In the genomic region with DNA sequence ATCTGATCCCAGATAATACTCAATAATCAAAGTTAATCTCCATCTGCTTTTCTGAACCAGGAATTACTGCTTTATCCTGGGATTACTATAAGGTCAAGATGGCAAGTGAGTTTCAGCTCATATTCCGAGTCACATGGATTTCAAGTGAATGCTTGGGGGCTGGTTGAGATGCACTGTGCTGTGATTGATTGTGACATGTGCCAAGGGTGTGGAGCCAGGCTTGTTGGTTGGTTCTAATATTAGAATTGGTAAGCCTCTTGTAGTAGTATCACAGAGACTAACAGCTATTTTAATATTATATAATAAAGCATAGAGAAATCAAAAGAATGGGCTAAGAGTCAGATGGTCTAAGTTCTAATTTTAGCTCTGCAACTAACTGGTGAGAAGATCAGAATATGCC, we compare ENCODE assay signal across 25 cellular contexts.
DNase-seq lines count a peak whose midpoint lies in the region; ATAC-seq and TF ChIP-seq lines count a peak whose summit lies in the region.
"Had no signal": no experiment of that assay in that cellular context is flagged by ENCODE, and none has a peak within 500 bp of the region (broad histone marks: within the 10 kb centered on the region; RNA-seq: fewer than 3 reads in every experiment).

No MANE protein-coding gene starts in this region.

- intact Hi-C loops in head of caudate nucleus (cut with DNase I) = no loop called here

- H3K9me3 Mint-ChIP-seq in activated naive CD4-positive, alpha-beta T cell treated with anti-CD3 and anti-CD28 coated beads, Interleukin-2, amount 50 U/mL, for 24 hours = no peaks in the 10 kb centered on the region
- no peaks in the 10 kb centered on the region for H3K9me3 Mint-ChIP-seq in activated naive CD4-positive, alpha-beta T cell treated with anti-CD3 and anti-CD28 coated beads, Interleukin-2, amount 50 U/mL, for 72 hours
- H3K9me3 Mint-ChIP-seq in effector memory CD8-positive, alpha-beta T cell = no peaks in the 10 kb centered on the region
- H3K9me3 Mint-ChIP-seq: HFFc6 had no signal

- H3K27ac ChIP-seq in foreskin keratinocyte = no peak overlapping the region
- H3K27ac ChIP-seq: A549, HL-60, sigmoid colon, transverse colon had no signal

- H3K4me3 ChIP-seq in retinal pigment epithelial cell (ENCODE audit: low read length) = no peak overlapping the region
- H3K4me3 ChIP-seq: A549, sigmoid colon, transverse colon had no signal

- peaks cover 19% of the 10 kb centered on the region for H3K36me3 Mint-ChIP-seq in activated naive CD4-positive, alpha-beta T cell treated with anti-CD3 and anti-CD28 coated beads, Interleukin-2, amount 50 U/mL, for 24 hours
- H3K36me3 Mint-ChIP-seq in activated naive CD4-positive, alpha-beta T cell treated with anti-CD3 and anti-CD28 coated beads, Interleukin-2, amount 50 U/mL, for 72 hours = peaks cover 18 to 36% of the 10 kb centered on the region in 2 donors
- H3K36me3 Mint-ChIP-seq in effector memory CD8-positive, alpha-beta T cell (ENCODE audit: insufficient read depth) = peaks cover 81% of the 10 kb centered on the region

- peaks cover 97% of the 10 kb centered on the region for H3K4me1 Mint-ChIP-seq in activated naive CD4-positive, alpha-beta T cell treated with anti-CD3 and anti-CD28 coated beads, Interleukin-2, amount 50 U/mL, for 24 hours
- H3K4me1 Mint-ChIP-seq in effector memory CD8-positive, alpha-beta T cell (ENCODE audit: low read depth in 2 of 2) = peaks cover 84 to 90% of the 10 kb centered on the region in 2 donors

- H3K4me3 Mint-ChIP-seq in activated naive CD4-positive, alpha-beta T cell treated with anti-CD3 and anti-CD28 coated beads, Interleukin-2, amount 50 U/mL, for 24 hours = no peak overlapping the region
- no peak overlapping the region for H3K4me3 Mint-ChIP-seq in effector memory CD8-positive, alpha-beta T cell
- H3K4me3 Mint-ChIP-seq: activated CD4-positive, alpha-beta T cell treated with anti-CD3 and anti-CD28 coated beads, Interleukin-2, amount 10 ng/mL, durations not matched to agents 7 days and 5 days; activated naive CD4-positive, alpha-beta T cell treated with anti-CD3 and anti-CD28 coated beads, Interleukin-2, amount 10 ng/mL, durations not matched to agents 7 days and 5 days; HFFc6; WTC11 had no signal

- no peaks in the 10 kb centered on the region for H3K27me3 Mint-ChIP-seq in activated naive CD4-positive, alpha-beta T cell treated with anti-CD3 and anti-CD28 coated beads, Interleukin-2, amount 50 U/mL, for 24 hours
- H3K27me3 Mint-ChIP-seq in effector memory CD8-positive, alpha-beta T cell = no peaks in the 10 kb centered on the region
- H3K27me3 Mint-ChIP-seq: activated CD4-positive, alpha-beta T cell treated with anti-CD3 and anti-CD28 coated beads, Interleukin-2, amount 10 ng/mL, durations not matched to agents 7 days and 5 days; activated naive CD4-positive, alpha-beta T cell treated with anti-CD3 and anti-CD28 coated beads, Interleukin-2, amount 10 ng/mL, durations not matched to agents 7 days and 5 days had no signal

- no peaks in the 10 kb centered on the region for H3K4me1 ChIP-seq in foreskin keratinocyte
- H3K4me1 ChIP-seq: A549 had no signal

- no peaks in the 10 kb centered on the region for H3K27me3 ChIP-seq in foreskin keratinocyte
- H3K27me3 ChIP-seq: sigmoid colon, transverse colon had no signal

- no peak for DNase-seq in activated naive CD4-positive, alpha-beta T cell treated with anti-CD3 and anti-CD28 coated beads, Interleukin-2, amount 50 U/mL, for 72 hours (ENCODE audit: low spot score in 2 of 2)
- peak; percentile 62 to 82 for DNase-seq in NCI-H524 (lab: John Stamatoyannopoulos, UW)
- no peak for DNase-seq in effector memory CD8-positive, alpha-beta T cell
- peak; percentile 13 for DNase-seq in retinal pigment epithelial cell (ENCODE audit: low read depth)
- no peak for DNase-seq in foreskin keratinocyte
- DNase-seq in SHP77 (lab: John Stamatoyannopoulos, UW) = no peak
- no peak for DNase-seq in head of caudate nucleus
- DNase-seq: activated CD4-positive, alpha-beta T cell treated with anti-CD3 and anti-CD28 coated beads, Interleukin-2, amount 10 ng/mL, durations not matched to agents 7 days and 5 days; activated naive CD4-positive, alpha-beta T cell treated with anti-CD3 and anti-CD28 coated beads, Interleukin-2, amount 10 ng/mL, durations not matched to agents 7 days and 5 days; DMS 273 treated with DMSO at 0.1 percent for 48 hours; HFFc6; KBM-7; left colon; NCI-H1417 treated with DMSO at 0.1 percent for 48 hours; NCI-H2029 treated with DMSO at 0.1 percent for 48 hours; NCI-H526 treated with DMSO at 0.1 percent for 48 hours; sigmoid colon; stimulated activated CD4-positive, alpha-beta T cell treated with anti-CD3 and anti-CD28 coated beads, Interleukin-15, amount 100 ng/mL, for 24 hours; stimulated activated CD4-positive, alpha-beta T cell treated with anti-CD3 and anti-CD28 coated beads, Interleukin-4, amount 100 ng/mL, for 4 hours; transverse colon had no signal

- TF ChIP-seq CTCF in retinal pigment epithelial cell (conservative IDR thresholded peaks at IDR 0.05; ENCODE audit: low read depth, low read length) (no peak), foreskin keratinocyte (conservative IDR thresholded peaks at IDR 0.05) (no peak)

- ATAC-seq in activated naive CD4-positive, alpha-beta T cell treated with anti-CD3 and anti-CD28 coated beads, Interleukin-2, amount 50 U/mL, for 72 hours = no peak
- no peak for ATAC-seq in effector memory CD8-positive, alpha-beta T cell (replicated peaks)
- no peak for ATAC-seq in foreskin keratinocyte
- ATAC-seq: A549, left colon, Panc1, WTC11 had no signal

- peak overlapping the region; percentile 74 for H3K27ac Mint-ChIP-seq in activated naive CD4-positive, alpha-beta T cell treated with anti-CD3 and anti-CD28 coated beads, Interleukin-2, amount 50 U/mL, for 24 hours
- H3K27ac Mint-ChIP-seq in activated naive CD4-positive, alpha-beta T cell treated with anti-CD3 and anti-CD28 coated beads, Interleukin-2, amount 50 U/mL, for 72 hours = no peak overlapping the region
- peak overlapping the region; percentile 98 to 99 for H3K27ac Mint-ChIP-seq in effector memory CD8-positive, alpha-beta T cell
- H3K27ac Mint-ChIP-seq: HFFc6, WTC11 had no signal

Comparison
In these comparisons a context has a peak if more than half of its experiments do, and no peak if none do; other contexts are left out.
1. H3K27ac Mint-ChIP-seq: peak in activated naive CD4-positive, alpha-beta T cell treated with anti-CD3 and anti-CD28 coated beads, Interleukin-2, amount 50 U/mL, for 24 hours (single experiment) and effector memory CD8-positive, alpha-beta T cell (2 of 2); none in activated naive CD4-positive, alpha-beta T cell treated with anti-CD3 and anti-CD28 coated beads, Interleukin-2, amount 50 U/mL, for 72 hours (0 of 2).
2. DNase-seq: peak in NCI-H524 (2 of 2) and retinal pigment epithelial cell (single experiment); none in activated naive CD4-positive, alpha-beta T cell treated with anti-CD3 and anti-CD28 coated beads, Interleukin-2, amount 50 U/mL, for 72 hours (0 of 2), effector memory CD8-positive, alpha-beta T cell (0 of 3), foreskin keratinocyte (0 of 2), SHP77 (0 of 2) and head of caudate nucleus (0 of 42).